Comparison of ENCODE assay signal across 8 cellular contexts in the genomic region with DNA sequence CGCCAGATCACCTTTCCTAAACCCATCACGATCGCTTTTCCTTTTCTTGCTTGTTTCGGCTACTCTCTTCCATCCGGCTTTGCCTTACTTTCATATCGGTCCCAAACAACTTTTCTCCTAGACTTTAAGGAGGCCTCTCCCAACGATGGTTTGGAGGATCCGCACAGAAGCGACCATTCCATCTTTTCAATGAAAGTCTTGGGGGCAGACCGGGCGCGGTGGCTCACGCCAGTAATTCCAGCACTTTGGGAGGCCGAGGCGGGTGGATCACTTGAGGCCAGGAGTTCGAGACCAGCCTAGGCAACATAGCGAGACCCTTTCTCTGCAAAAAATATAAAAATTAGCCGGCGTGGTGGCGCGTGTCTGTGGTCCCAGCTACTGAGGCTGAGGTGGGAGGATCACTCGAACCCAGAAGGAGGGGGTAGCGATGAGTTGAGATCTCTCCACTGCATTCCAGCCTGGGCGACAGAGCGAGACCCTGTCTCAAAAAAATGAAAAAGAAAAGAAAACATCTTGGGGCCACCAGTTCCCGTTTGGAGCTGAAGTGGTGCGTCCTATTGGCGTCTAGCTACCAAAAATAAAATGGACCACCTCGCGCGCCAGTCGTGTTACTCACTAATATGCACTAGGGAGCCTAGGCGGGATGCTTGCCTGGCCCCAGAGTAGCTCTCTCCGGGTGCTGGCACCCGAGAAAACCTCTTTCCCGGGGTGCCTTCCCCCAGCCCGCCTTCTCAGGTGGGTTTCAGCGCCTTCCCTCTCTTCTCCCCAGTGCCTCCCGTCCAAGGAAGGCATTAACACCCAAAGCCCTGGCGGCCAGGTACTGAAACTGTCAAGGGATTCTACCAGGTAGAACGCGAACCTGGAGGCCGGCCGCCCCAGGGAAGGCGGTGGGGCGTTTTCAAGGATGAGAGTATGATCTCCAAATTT. TPM values are rescaled to one million over a fixed set of nuclear protein-coding genes. Genes with fewer than 3 reads are reported as not detected.
DNase-seq lines count a peak whose midpoint lies in the region; ATAC-seq and TF ChIP-seq lines count a peak whose summit lies in the region.

No MANE protein-coding gene starts in this region.

- H3K9ac ChIP-seq in BLaER1 = peak overlapping the region; percentile 90
- peak overlapping the region; percentile 56 to 75 for H3K9ac ChIP-seq in liver (ENCODE audit: low read depth in 1 of 2, low read length in 2 of 2)

- TF ChIP-seq CTCF in activated B cell treated with CpG ODN at 0.5 μM for 24 hours (IDR thresholded peaks at IDR 0.05) (no peak), liver (IDR thresholded peaks at IDR 0.05; ENCODE audit: low read depth, low read length, missing input control) (peak; percentile 34)

- H3K27me3 ChIP-seq in BLaER1 (peaks cover 5% of the 10 kb centered on the region; the same call in 1 of the 2 replicates), liver (ENCODE audit: control insufficient read depth in 4 of 4, insufficient read depth in 4 of 4, low read length in 3 of 4) (no peaks in the 10 kb centered on the region)

- H3K27ac ChIP-seq in BLaER1 (peak overlapping the region; percentile 92), liver (ENCODE audit: low read depth in 1 of 2, low read length in 2 of 2) (peak overlapping the region; percentile 80 to 95)

- no peaks in the 10 kb centered on the region for H3K9me3 Mint-ChIP-seq in activated B cell treated with CpG ODN at 0.5 μM for 24 hours

- no peaks in the 10 kb centered on the region for H3K27me3 Mint-ChIP-seq in activated B cell treated with CpG ODN at 0.5 μM for 24 hours

- ATAC-seq in GM19351 (IDR thresholded peaks at IDR 0.05; ENCODE audit: unreplicated experiment) = peak; percentile 40
- ATAC-seq in activated B cell treated with CpG ODN at 0.5 μM for 24 hours (ENCODE audit: low read depth) = peak; percentile 15

- H3K4me1 Mint-ChIP-seq in activated B cell treated with CpG ODN at 0.5 μM for 24 hours = peaks cover 36% of the 10 kb centered on the region

- peak; percentile 23 for DNase-seq in LHCN-M2 (ENCODE audit: low read depth)
- DNase-seq in activated B cell treated with CpG ODN at 0.5 μM for 24 hours = peak; percentile 56
- peak; percentile 58 for DNase-seq in central memory CD4-positive, alpha-beta T cell
- DNase-seq in stimulated activated CD4-positive, alpha-beta T cell treated with anti-CD3 and anti-CD28 coated beads, TNF-alpha, amount 100 ng/mL, for 24 hours (ENCODE audit: low read depth in 3 of 3) = peak; percentile 7 to 29 (median 15)
- no peak for DNase-seq in COLO829 (ENCODE audit: low spot score)

- H3K36me3 Mint-ChIP-seq in activated B cell treated with CpG ODN at 0.5 μM for 24 hours (ENCODE audit: low read depth) = peaks cover 16% of the 10 kb centered on the region

- H4K20me1 ChIP-seq in BLaER1 = peaks cover 5% of the 10 kb centered on the region; the same call in 1 of the 2 replicates

- H3K4me1 ChIP-seq in BLaER1 = peaks cover 35% of the 10 kb centered on the region
- peaks cover 3 to 24% (median 8%) of the 10 kb centered on the region in 4 donors for H3K4me1 ChIP-seq in liver (ENCODE audit: control insufficient read depth in 4 of 4, insufficient read depth in 4 of 4, low read length in 3 of 4)

- POLR2A ChIA-PET in activated B cell treated with CpG ODN at 0.5 μM for 24 hours (lab: Charles Lee) = interaction anchor here (0.5 to 6.7 kb wide), 9 partner anchors 11 to 831 kb away, joined by 3 to 167 read pairs (median 5); partner anchors contain the start of genes ARSB, SCAMP1 and WDR41

- H3K4me3 Mint-ChIP-seq in activated B cell treated with CpG ODN at 0.5 μM for 24 hours = peak overlapping the region; percentile 98

- no peak for TF ChIP-seq RAD21 in liver (IDR thresholded peaks at IDR 0.05)

- H3K36me3 ChIP-seq in BLaER1 = peaks cover 3% of the 10 kb centered on the region; the same call in 1 of the 2 replicates
- peaks cover 0 to 2% (median 0%) of the 10 kb centered on the region in 4 donors for H3K36me3 ChIP-seq in liver (ENCODE audit: control insufficient read depth in 4 of 4, insufficient read depth in 3 of 4, low read depth in 1 of 4, low read length in 3 of 4)

- H3K4me3 ChIP-seq in BLaER1 (peak overlapping the region; percentile 96), liver (ENCODE audit: low read depth in 1 of 3, low read length in 3 of 3) (peak overlapping the region; percentile 86 to 99 (median 94))

- H3K4me2 ChIP-seq in BLaER1 = peak overlapping the region; percentile 90

- H3K9me3 ChIP-seq in BLaER1 (no peaks in the 10 kb centered on the region), liver (ENCODE audit: control insufficient read depth in 4 of 4, low read length in 3 of 4) (no peaks in the 10 kb centered on the region)

- WGBS in liver = 2% methylated on average over 46 of the region's 46 CpGs

- intact Hi-C loops in activated B cell treated with CpG ODN at 0.5 μM for 24 hours (cut with micrococcal nuclease) = loop anchor here (1.0 to 10.0 kb wide), 4 partner anchors 184 to 1220 kb away; partner anchors contain the start of genes HOMER1, TBCA and WDR41

- CTCF ChIA-PET in activated B cell treated with CpG ODN at 0.5 μM for 24 hours (lab: Charles Lee) = interaction anchor here (0.6 to 4.1 kb wide), 4 partner anchors 16 to 65 kb away, joined by 3 to 27 read pairs (median 4); partner anchors contain the start of gene SCAMP1

- H3K27ac Mint-ChIP-seq in activated B cell treated with CpG ODN at 0.5 μM for 24 hours = peak overlapping the region; percentile 98

TF ChIP-seq in liver, 16 proteins besides CTCF, POLR2A, EP300 and RAD21:
- no peak for TF ChIP-seq HNF4A (conservative IDR thresholded peaks at IDR 0.05)
- peak in 1 of 2 donors; percentile 10 for TF ChIP-seq GABPA (IDR thresholded peaks at IDR 0.05 in 1 of 2, conservative IDR thresholded peaks at IDR 0.05 in 1 of 2)
- peak; percentile 40 for TF ChIP-seq YY1 (IDR thresholded peaks at IDR 0.05)

RNA-seq across cellular contexts. Expression of gene AP3B1, which starts 0.8 kb away (rescaled TPM):
- 51.9 and 64.6 TPM in 2 replicates for total RNA-seq in LHCN-M2 (2014; rRNA removed)
- 33.5 TPM for polyA plus RNA-seq in LHCN-M2 (2012)
- total RNA-seq in activated B cell treated with CpG ODN at 0.5 μM for 24 hours = 46.8 and 52.9 TPM in 2 replicates
- 10 to 100 TPM; 18.9 to 23.1 TPM for total RNA-seq in liver
- 1 to 10 TPM; 8.2 to 9.9 TPM for polyA plus RNA-seq in liver
